24 cellular contexts compared by ENCODE assay signal in the genomic region with DNA sequence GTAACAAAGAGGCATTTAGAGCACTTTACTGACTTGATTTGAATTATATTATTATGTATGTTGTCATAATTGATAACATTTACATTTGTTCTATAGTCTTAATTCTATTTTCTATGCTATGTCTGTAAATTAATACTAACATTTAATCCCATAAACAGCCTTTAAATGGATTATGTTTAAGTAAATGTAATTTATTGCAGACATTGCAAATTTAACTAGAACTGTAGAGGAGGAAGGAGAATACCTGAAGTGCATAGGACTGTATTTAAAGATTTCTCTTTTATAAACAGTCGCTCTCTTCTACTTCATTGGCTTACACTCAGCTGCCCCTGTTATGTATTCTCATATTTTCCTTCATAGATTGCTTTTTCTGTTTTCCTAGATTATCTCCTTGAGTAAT.
A peak's percentile ranks its signal among the peaks of the same experiment; 100 is the strongest.
DNase-seq lines count a peak whose midpoint lies in the region; FAIRE-seq and TF ChIP-seq lines count a peak whose summit lies in the region.
"Had no signal": no experiment of that assay in that cellular context is flagged by ENCODE, and none has a peak within 500 bp of the region (broad histone marks: within the 10 kb centered on the region; RNA-seq: fewer than 3 reads in every experiment).

No MANE protein-coding gene starts in this region.

- H3K27me3 ChIP-seq in Karpas-422 (ENCODE audit: low read length) (no peaks in the 10 kb centered on the region), dorsolateral prefrontal cortex (no peaks in the 10 kb centered on the region)
- H3K27me3 ChIP-seq: BE2C; BLaER1 treated with 17β-estradiol and CSF1 and Interleukin-3, amounts not matched to agents 10 nM and 100 nM had no signal

- H3K27ac ChIP-seq in Karpas-422 (ENCODE audit: low read length) (no peak overlapping the region), kidney (ENCODE audit: low read depth in 2 of 2, low read length in 2 of 2) (no peak overlapping the region), dorsolateral prefrontal cortex (no peak overlapping the region)
- H3K27ac ChIP-seq: 22Rv1; BLaER1 treated with 17β-estradiol and CSF1 and Interleukin-3, amounts not matched to agents 10 nM and 100 nM; GM23248 had no signal

- no peaks in the 10 kb centered on the region for H3K9me2 ChIP-seq in Karpas-422 (replicated peaks; ENCODE audit: insufficient read depth, low read length)

- H3K36me3 ChIP-seq in Karpas-422 (ENCODE audit: insufficient read depth, low read length) (no peaks in the 10 kb centered on the region), kidney (ENCODE audit: control insufficient read depth in 1 of 2, insufficient read depth in 2 of 2, low read length in 2 of 2) (no peaks in the 10 kb centered on the region)
- H3K36me3 ChIP-seq: BE2C; BLaER1 treated with 17β-estradiol and CSF1 and Interleukin-3, amounts not matched to agents 10 nM and 100 nM had no signal

- no peaks in the 10 kb centered on the region for H3K79me2 ChIP-seq in Karpas-422 (ENCODE audit: low read length)

- TF ChIP-seq CTCF in kidney (IDR thresholded peaks at IDR 0.05; ENCODE audit: borderline replicate concordance, extremely low read depth, insufficient read depth) (no peak), dorsolateral prefrontal cortex (IDR thresholded peaks at IDR 0.05 in 54 of 56, conservative IDR thresholded peaks at IDR 0.05 in 2 of 56; ENCODE audit: low read depth in 1 of 56, partially characterized antibody in 56 of 56) (no peak)

- H3K9me3 ChIP-seq in Karpas-422 (ENCODE audit: low read length) (no peaks in the 10 kb centered on the region), kidney (ENCODE audit: control insufficient read depth in 1 of 2, low read length in 2 of 2) (no peaks in the 10 kb centered on the region)
- H3K9me3 ChIP-seq: BE2C; BLaER1 treated with 17β-estradiol and CSF1 and Interleukin-3, amounts not matched to agents 10 nM and 100 nM had no signal

- H3K4me1 ChIP-seq in Karpas-422 (ENCODE audit: low read length) (no peaks in the 10 kb centered on the region), kidney (ENCODE audit: control insufficient read depth in 1 of 2, insufficient read depth in 1 of 2, low read depth in 1 of 2, low read length in 2 of 2) (no peaks in the 10 kb centered on the region)
- H3K4me1 ChIP-seq: BE2C; BLaER1 treated with 17β-estradiol and CSF1 and Interleukin-3, amounts not matched to agents 10 nM and 100 nM had no signal

- H3K4me3 ChIP-seq in Karpas-422 (ENCODE audit: low read length) (no peak overlapping the region), kidney (ENCODE audit: low read length in 2 of 2) (no peak overlapping the region), dorsolateral prefrontal cortex (no peak overlapping the region)
- H3K4me3 ChIP-seq: BLaER1 treated with 17β-estradiol and CSF1 and Interleukin-3, amounts not matched to agents 10 nM and 100 nM; GM12878; GM23248 had no signal

- H3K4me2 ChIP-seq in Karpas-422 (ENCODE audit: low read depth, low read length, poor library complexity, severe bottlenecking): no peak overlapping the region
- H3K4me2 ChIP-seq: BLaER1 treated with 17β-estradiol and CSF1 and Interleukin-3, amounts not matched to agents 10 nM and 100 nM had no signal

- H3K9ac ChIP-seq in Karpas-422 (ENCODE audit: low read length) (no peak overlapping the region), kidney (ENCODE audit: low read length in 2 of 2) (no peak overlapping the region)
- H3K9ac ChIP-seq: BLaER1 treated with 17β-estradiol and CSF1 and Interleukin-3, amounts not matched to agents 10 nM and 100 nM; GM23248 had no signal

- FAIRE-seq in kidney (lab: Jason Lieb, UNC): peak; percentile 11
- FAIRE-seq: D721Med, GM12878, GM19239, H1 had no signal

- H4K20me1 ChIP-seq in Karpas-422 (ENCODE audit: insufficient read depth, low read depth, low read length): no peaks in the 10 kb centered on the region
- H4K20me1 ChIP-seq: BLaER1 treated with 17β-estradiol and CSF1 and Interleukin-3, amounts not matched to agents 10 nM and 100 nM had no signal

- intact Hi-C loops in kidney (cut with DNase I): no loop called here
- intact Hi-C loops in dorsolateral prefrontal cortex (cut with DNase I): no loop called here

- no peak overlapping the region for H2AFZ ChIP-seq in Karpas-422 (ENCODE audit: low read length)
- H2AFZ ChIP-seq: GM23248 had no signal

- DNase-seq in NCI-H82 (lab: John Stamatoyannopoulos, UW) (peak; percentile 10), NCI-H82 treated with DMSO at 0.1 percent for 48 hours (lab: John Stamatoyannopoulos, UW; ENCODE audit: unreplicated experiment) (no peak), Karpas-422 (peak; percentile 20), kidney (no peak), SKM-1 (lab: John Stamatoyannopoulos, UW; ENCODE audit: unreplicated experiment) (no peak), dorsolateral prefrontal cortex (no peak)
- DNase-seq: ACHN; AML-193; BE2C; CD4-positive, alpha-beta T cell; CD8-positive, alpha-beta memory T cell; DMS 273 treated with DMSO at 0.1 percent for 48 hours; DMS79; EL; GDM1; GM23248; H7; HCEC 1CT had no signal

Comparison
In these comparisons a context has a peak if more than half of its experiments do, and no peak if none do; other contexts are left out.
1. DNase-seq: peak in NCI-H82 (single experiment) and Karpas-422 (single experiment); none in NCI-H82 treated with DMSO at 0.1 percent for 48 hours (single experiment), kidney (single experiment), SKM-1 (single experiment) and dorsolateral prefrontal cortex (0 of 10).